In the genomic region with DNA sequence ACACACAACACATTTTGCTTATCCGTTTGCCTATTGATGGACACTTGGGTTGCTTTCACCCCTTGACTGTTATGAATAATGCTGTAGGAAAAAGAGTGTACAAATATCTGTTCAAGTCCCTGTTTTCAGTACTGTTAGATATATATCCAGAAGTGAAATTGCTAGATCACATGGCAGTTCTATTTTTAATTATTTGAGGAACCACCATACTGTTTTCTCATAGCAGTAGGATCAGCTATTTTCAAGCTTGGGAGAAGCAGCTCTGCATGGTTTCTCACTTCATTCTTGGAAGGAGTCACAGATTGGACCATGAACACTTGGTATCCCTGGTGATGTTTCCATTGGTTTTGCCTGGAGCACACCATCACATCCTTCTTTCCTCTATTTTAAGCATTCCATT, we compare ENCODE assay signal across 23 cellular contexts.
"Had no signal": no experiment of that assay in that cellular context is flagged by ENCODE, and none has a peak within 500 bp of the region (broad histone marks: within the 10 kb centered on the region; RNA-seq: fewer than 3 reads in every experiment).

No MANE protein-coding gene starts in this region.

- H3K4me1 ChIP-seq: esophagus muscularis mucosa, gastrocnemius medialis, heart right ventricle, neural progenitor cell, pancreas, prostate gland, sigmoid colon, stomach, transverse colon had no signal

- H3K36me3 ChIP-seq: esophagus muscularis mucosa, gastrocnemius medialis, heart right ventricle, neural progenitor cell, pancreas, prostate gland, sigmoid colon, stomach, thoracic aorta, transverse colon had no signal

- DNase-seq: effector memory CD8-positive, alpha-beta T cell; gastrocnemius medialis; heart right ventricle; hypothalamus; kidney glomerular epithelial cell; midbrain; occipital lobe; pancreas; retina; sigmoid colon; stimulated activated CD4-positive, alpha-beta T cell treated with anti-CD3 and anti-CD28 coated beads, Interleukin-2, amount 100 ng/mL, for 24 hours; stimulated activated CD4-positive, alpha-beta T cell treated with anti-CD3 and anti-CD28 coated beads, Interleukin-4, amount 100 ng/mL, for 4 hours; stimulated activated naive CD4-positive, alpha-beta T cell; stomach; substantia nigra; transverse colon had no signal

- H3K27me3 ChIP-seq: esophagus muscularis mucosa, gastrocnemius medialis, heart right ventricle, neural progenitor cell, pancreas, sigmoid colon, stomach, transverse colon had no signal

- H3K27ac ChIP-seq: epithelial cell of prostate, esophagus muscularis mucosa, gastrocnemius medialis, heart right ventricle, neural progenitor cell, pancreas, prostate gland, sigmoid colon, skin epidermis, stomach, thoracic aorta, transverse colon had no signal

- H3K9me3 ChIP-seq: esophagus muscularis mucosa, gastrocnemius medialis, pancreas, prostate gland, sigmoid colon, stomach, thoracic aorta, transverse colon had no signal

- ATAC-seq: effector memory CD8-positive, alpha-beta T cell; gastrocnemius medialis; natural killer cell treated with Interleukin-12 subunit alpha and Interleukin-12 subunit beta and Interleukin-15 and Interleukin-18, amount 100 ng/mL, for 72 hours had no signal

- H3K4me3 ChIP-seq: esophagus muscularis mucosa, gastrocnemius medialis, heart right ventricle, neural progenitor cell, pancreas, prostate gland, sigmoid colon, skin epidermis, stomach, thoracic aorta, transverse colon had no signal
